1 cellular context compared by ENCODE assay signal in genomic region chr7:143906895-143907294, GRCh38.
TF ChIP-seq lines count a peak whose summit lies in the region.

No MANE protein-coding gene starts in this region.

TF ChIP-seq in HepG2, 621 proteins besides CTCF, POLR2A, EP300 and RAD21 (continued from another document and continues in another):
- TF ChIP-seq CHD4 (IDR thresholded peaks at IDR 0.05; ENCODE audit: borderline replicate concordance, low read length) = no peak
- peak; percentile 93 for TF ChIP-seq NR2F6 (IDR thresholded peaks at IDR 0.05)
- peak; percentile 97 for TF ChIP-seq NR2F6 (CRISPR knock-in tag; IDR thresholded peaks at IDR 0.05)
- TF ChIP-seq RFX5 (IDR thresholded peaks at IDR 0.05; ENCODE audit: low read depth, low read length) = no peak
- TF ChIP-seq, protein P1, sequence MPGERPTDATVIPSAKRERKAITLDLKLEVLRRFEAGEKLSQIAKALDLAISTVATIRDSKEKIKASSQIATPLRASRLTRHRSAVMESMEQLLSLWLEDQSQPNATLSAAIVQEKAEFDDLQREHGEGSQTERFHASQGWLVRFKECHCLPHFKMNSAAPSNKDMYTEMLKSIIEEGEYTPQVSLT (CRISPR knock-in tag; IDR thresholded peaks at IDR 0.05; ENCODE audit: borderline replicate concordance, low read depth) = no peak
- no peak for TF ChIP-seq RBM39 (IDR thresholded peaks at IDR 0.05; ENCODE audit: low read depth, low read length, poor library complexity, severe bottlenecking)
- TF ChIP-seq ZNF468 (CRISPR knock-in tag; IDR thresholded peaks at IDR 0.05) = no peak
- TF ChIP-seq TRIM24 (CRISPR knock-in tag; IDR thresholded peaks at IDR 0.05) = peak; percentile 96
- no peak for TF ChIP-seq CHCHD3 (CRISPR knock-in tag; IDR thresholded peaks at IDR 0.05)
- TF ChIP-seq PTBP1 (IDR thresholded peaks at IDR 0.05; ENCODE audit: low read depth, low read length, poor library complexity, severe bottlenecking) = no peak
- TF ChIP-seq ZNF768 (CRISPR knock-in tag; IDR thresholded peaks at IDR 0.05) = no peak
- TF ChIP-seq ZMAT5 (CRISPR knock-in tag; IDR thresholded peaks at IDR 0.05; ENCODE audit: borderline replicate concordance, low read depth) = no peak
- peak; percentile 54 for TF ChIP-seq RBM22 (optimal IDR thresholded peaks at IDR 0.05; ENCODE audit: low read length)
- TF ChIP-seq ZBTB21 (CRISPR knock-in tag; IDR thresholded peaks at IDR 0.05) = 0 out of 2 replicates have a peak, but pooled peaks have one; percentile 54
- no peak for TF ChIP-seq PRMT3 (CRISPR knock-in tag; IDR thresholded peaks at IDR 0.05; ENCODE audit: borderline replicate concordance, low read depth)
- TF ChIP-seq, protein P2, sequence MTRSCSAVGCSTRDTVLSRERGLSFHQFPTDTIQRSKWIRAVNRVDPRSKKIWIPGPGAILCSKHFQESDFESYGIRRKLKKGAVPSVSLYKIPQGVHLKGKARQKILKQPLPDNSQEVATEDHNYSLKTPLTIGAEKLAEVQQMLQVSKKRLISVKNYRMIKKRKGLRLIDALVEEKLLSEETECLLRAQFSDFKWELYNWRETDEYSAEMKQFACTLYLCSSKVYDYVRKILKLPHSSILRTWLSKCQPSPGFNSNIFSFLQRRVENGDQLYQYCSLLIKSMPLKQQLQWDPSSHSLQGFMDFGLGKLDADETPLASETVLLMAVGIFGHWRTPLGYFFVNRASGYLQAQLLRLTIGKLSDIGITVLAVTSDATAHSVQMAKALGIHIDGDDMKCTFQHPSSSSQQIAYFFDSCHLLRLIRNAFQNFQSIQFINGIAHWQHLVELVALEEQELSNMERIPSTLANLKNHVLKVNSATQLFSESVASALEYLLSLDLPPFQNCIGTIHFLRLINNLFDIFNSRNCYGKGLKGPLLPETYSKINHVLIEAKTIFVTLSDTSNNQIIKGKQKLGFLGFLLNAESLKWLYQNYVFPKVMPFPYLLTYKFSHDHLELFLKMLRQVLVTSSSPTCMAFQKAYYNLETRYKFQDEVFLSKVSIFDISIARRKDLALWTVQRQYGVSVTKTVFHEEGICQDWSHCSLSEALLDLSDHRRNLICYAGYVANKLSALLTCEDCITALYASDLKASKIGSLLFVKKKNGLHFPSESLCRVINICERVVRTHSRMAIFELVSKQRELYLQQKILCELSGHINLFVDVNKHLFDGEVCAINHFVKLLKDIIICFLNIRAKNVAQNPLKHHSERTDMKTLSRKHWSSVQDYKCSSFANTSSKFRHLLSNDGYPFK (CRISPR knock-in tag; IDR thresholded peaks at IDR 0.05; ENCODE audit: borderline replicate concordance) = no peak
- no peak for TF ChIP-seq STAT5B (CRISPR knock-in tag; IDR thresholded peaks at IDR 0.05)
- TF ChIP-seq XBP1 (CRISPR knock-in tag; IDR thresholded peaks at IDR 0.05) = no peak
- TF ChIP-seq ZNF646 (CRISPR knock-in tag; IDR thresholded peaks at IDR 0.05) = peak; percentile 63; the same call in 1 of the 2 replicates
- TF ChIP-seq LRRFIP1 (CRISPR knock-in tag; conservative IDR thresholded peaks at IDR 0.05) = no peak
- TF ChIP-seq ZBTB1 (CRISPR knock-in tag; IDR thresholded peaks at IDR 0.05; ENCODE audit: borderline replicate concordance) = no peak; the same call in 1 of the 2 replicates
- peak; percentile 28; the same call in 1 of the 2 replicates for TF ChIP-seq ZNF816 (CRISPR knock-in tag; IDR thresholded peaks at IDR 0.05; ENCODE audit: borderline replicate concordance)
- no peak for TF ChIP-seq PHB2 (IDR thresholded peaks at IDR 0.05; ENCODE audit: partially characterized antibody)
- TF ChIP-seq DMAP1 (CRISPR knock-in tag; IDR thresholded peaks at IDR 0.05) = peak; percentile 74; the same call in 1 of the 2 replicates
- no peak for TF ChIP-seq TFAP4 (IDR thresholded peaks at IDR 0.05; ENCODE audit: borderline replicate concordance, low read depth)
- TF ChIP-seq ZBTB44 (CRISPR knock-in tag; IDR thresholded peaks at IDR 0.05) = no peak
- no peak for TF ChIP-seq SCMH1 (CRISPR knock-in tag; IDR thresholded peaks at IDR 0.05; ENCODE audit: borderline replicate concordance)
- TF ChIP-seq, protein P3, sequence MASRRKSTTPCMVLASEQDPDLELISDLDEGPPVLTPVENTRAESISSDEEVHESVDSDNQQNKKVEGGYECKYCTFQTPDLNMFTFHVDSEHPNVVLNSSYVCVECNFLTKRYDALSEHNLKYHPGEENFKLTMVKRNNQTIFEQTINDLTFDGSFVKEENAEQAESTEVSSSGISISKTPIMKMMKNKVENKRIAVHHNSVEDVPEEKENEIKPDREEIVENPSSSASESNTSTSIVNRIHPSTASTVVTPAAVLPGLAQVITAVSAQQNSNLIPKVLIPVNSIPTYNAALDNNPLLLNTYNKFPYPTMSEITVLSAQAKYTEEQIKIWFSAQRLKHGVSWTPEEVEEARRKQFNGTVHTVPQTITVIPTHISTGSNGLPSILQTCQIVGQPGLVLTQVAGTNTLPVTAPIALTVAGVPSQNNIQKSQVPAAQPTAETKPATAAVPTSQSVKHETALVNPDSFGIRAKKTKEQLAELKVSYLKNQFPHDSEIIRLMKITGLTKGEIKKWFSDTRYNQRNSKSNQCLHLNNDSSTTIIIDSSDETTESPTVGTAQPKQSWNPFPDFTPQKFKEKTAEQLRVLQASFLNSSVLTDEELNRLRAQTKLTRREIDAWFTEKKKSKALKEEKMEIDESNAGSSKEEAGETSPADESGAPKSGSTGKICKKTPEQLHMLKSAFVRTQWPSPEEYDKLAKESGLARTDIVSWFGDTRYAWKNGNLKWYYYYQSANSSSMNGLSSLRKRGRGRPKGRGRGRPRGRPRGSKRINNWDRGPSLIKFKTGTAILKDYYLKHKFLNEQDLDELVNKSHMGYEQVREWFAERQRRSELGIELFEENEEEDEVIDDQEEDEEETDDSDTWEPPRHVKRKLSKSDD (CRISPR knock-in tag; IDR thresholded peaks at IDR 0.05; ENCODE audit: low read depth) = 0 out of 2 replicates have a peak, but pooled peaks have one; percentile 66
- no peak for TF ChIP-seq BHLHE40 (IDR thresholded peaks at IDR 0.05; ENCODE audit: low read length)
- TF ChIP-seq, protein P4, sequence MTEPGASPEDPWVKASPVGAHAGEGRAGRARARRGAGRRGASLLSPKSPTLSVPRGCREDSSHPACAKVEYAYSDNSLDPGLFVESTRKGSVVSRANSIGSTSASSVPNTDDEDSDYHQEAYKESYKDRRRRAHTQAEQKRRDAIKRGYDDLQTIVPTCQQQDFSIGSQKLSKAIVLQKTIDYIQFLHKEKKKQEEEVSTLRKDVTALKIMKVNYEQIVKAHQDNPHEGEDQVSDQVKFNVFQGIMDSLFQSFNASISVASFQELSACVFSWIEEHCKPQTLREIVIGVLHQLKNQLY (CRISPR knock-in tag; IDR thresholded peaks at IDR 0.05) = peak; percentile 70; the same call in 1 of the 2 replicates
- no peak for TF ChIP-seq ZNF790 (CRISPR knock-in tag; IDR thresholded peaks at IDR 0.05; ENCODE audit: borderline replicate concordance)
- TF ChIP-seq HOMEZ (CRISPR knock-in tag; IDR thresholded peaks at IDR 0.05; ENCODE audit: low read depth) = peak; percentile 94
- peak; percentile 87 for TF ChIP-seq CBFB (CRISPR knock-in tag; IDR thresholded peaks at IDR 0.05)
- TF ChIP-seq U2AF1 (optimal IDR thresholded peaks at IDR 0.05; ENCODE audit: low read depth, low read length) = no peak
- TF ChIP-seq ISX (CRISPR knock-in tag; conservative IDR thresholded peaks at IDR 0.05) = no peak
- TF ChIP-seq ZNF598 (CRISPR knock-in tag; IDR thresholded peaks at IDR 0.05; ENCODE audit: borderline replicate concordance) = no peak
- no peak for TF ChIP-seq ZNF780A (CRISPR knock-in tag; IDR thresholded peaks at IDR 0.05)
- no peak for TF ChIP-seq HDAC6 (IDR thresholded peaks at IDR 0.05; ENCODE audit: low read depth, low read length)
- TF ChIP-seq PHF20 (CRISPR knock-in tag; IDR thresholded peaks at IDR 0.05) = no peak
